Comparison of ENCODE assay signal across 29 cellular contexts in genomic region chr10:44262551-44263251, GRCh38.
"Had no signal": no experiment of that assay in that cellular context is flagged by ENCODE, and none has a peak within 500 bp of the region (broad histone marks: within the 10 kb centered on the region; RNA-seq: fewer than 3 reads in every experiment).

No MANE protein-coding gene starts in this region.

- H3K4me1 Mint-ChIP-seq: activated CD4-positive, alpha-beta T cell treated with anti-CD3 and anti-CD28 coated beads, Interleukin-2, amount 10 ng/mL, durations not matched to agents 7 days and 5 days; activated naive CD8-positive, alpha-beta T cell treated with anti-CD3 and anti-CD28 coated beads for 36 hours had no signal

- H3K9ac ChIP-seq: parathyroid adenoma had no signal

- H3K36me3 ChIP-seq: adrenal gland, esophagus squamous epithelium, left ventricle myocardium inferior had no signal

- H3K4me3 ChIP-seq: adrenal gland, body of pancreas, esophagus squamous epithelium, left ventricle myocardium inferior, lung, mucosa of descending colon, psoas muscle had no signal

- H3K4me1 ChIP-seq: adrenal gland, psoas muscle had no signal

- H3K27ac Mint-ChIP-seq: activated CD4-positive, alpha-beta T cell treated with anti-CD3 and anti-CD28 coated beads, Interleukin-2, amount 10 ng/mL, durations not matched to agents 7 days and 5 days; activated CD8-positive, alpha-beta memory T cell treated with anti-CD3 and anti-CD28 coated beads, Interleukin-2, amount 10 ng/mL, durations not matched to agents 7 days and 5 days; activated CD8-positive, alpha-beta T cell treated with anti-CD3 and anti-CD28 coated beads, Interleukin-2, amount 10 ng/mL, durations not matched to agents 7 days and 5 days; activated naive CD4-positive, alpha-beta T cell treated with anti-CD3 and anti-CD28 coated beads for 36 hours; activated naive CD8-positive, alpha-beta T cell treated with anti-CD3 and anti-CD28 coated beads for 36 hours; T-helper 1 cell treated with Interleukin-12 subunit alpha and Interleukin-12 subunit beta and Interleukin-4 antibody, amounts not matched to agents 30 μg/mL and 1 μg/mL, for 36 hours; type B pancreatic cell had no signal

- H3K27ac ChIP-seq: adrenal gland, body of pancreas, esophagus squamous epithelium, parathyroid adenoma, psoas muscle, VCaP had no signal

- H3K9me3 ChIP-seq: adrenal gland, body of pancreas, mucosa of descending colon, psoas muscle had no signal

- ATAC-seq: activated CD8-positive, alpha-beta memory T cell treated with anti-CD3 and anti-CD28 coated beads, Interleukin-2, amount 10 ng/mL, durations not matched to agents 7 days and 5 days; activated CD8-positive, alpha-beta T cell treated with anti-CD3 and anti-CD28 coated beads, Interleukin-2, amount 10 ng/mL, durations not matched to agents 7 days and 5 days had no signal

- H3K27me3 Mint-ChIP-seq: activated CD4-positive, alpha-beta T cell treated with anti-CD3 and anti-CD28 coated beads, Interleukin-2, amount 10 ng/mL, durations not matched to agents 7 days and 5 days; activated CD8-positive, alpha-beta memory T cell treated with anti-CD3 and anti-CD28 coated beads, Interleukin-2, amount 10 ng/mL, durations not matched to agents 7 days and 5 days; type B pancreatic cell had no signal

- H3K4me3 Mint-ChIP-seq: activated CD4-positive, alpha-beta T cell treated with anti-CD3 and anti-CD28 coated beads, Interleukin-2, amount 10 ng/mL, durations not matched to agents 7 days and 5 days; activated CD8-positive, alpha-beta memory T cell treated with anti-CD3 and anti-CD28 coated beads, Interleukin-2, amount 10 ng/mL, durations not matched to agents 7 days and 5 days; activated CD8-positive, alpha-beta T cell treated with anti-CD3 and anti-CD28 coated beads, Interleukin-2, amount 10 ng/mL, durations not matched to agents 7 days and 5 days; activated naive CD4-positive, alpha-beta T cell treated with anti-CD3 and anti-CD28 coated beads for 36 hours; activated naive CD8-positive, alpha-beta T cell treated with anti-CD3 and anti-CD28 coated beads for 36 hours; T-helper 1 cell treated with Interleukin-12 subunit alpha and Interleukin-12 subunit beta and Interleukin-4 antibody, amounts not matched to agents 30 μg/mL and 1 μg/mL, for 36 hours; type B pancreatic cell had no signal

- H3K36me3 Mint-ChIP-seq: activated CD8-positive, alpha-beta memory T cell treated with anti-CD3 and anti-CD28 coated beads, Interleukin-2, amount 10 ng/mL, durations not matched to agents 7 days and 5 days had no signal

- H3K27me3 ChIP-seq: adrenal gland, body of pancreas, esophagus squamous epithelium had no signal

- FAIRE-seq: colon, frontal cortex, islet of Langerhans, TTC549 had no signal

- H2AFZ ChIP-seq: parathyroid adenoma had no signal

- DNase-seq: activated CD4-positive, alpha-beta T cell treated with anti-CD3 and anti-CD28 coated beads, Interleukin-2, amount 10 ng/mL, durations not matched to agents 7 days and 5 days; activated CD4-positive, CD25-positive, alpha-beta regulatory T cell treated with anti-CD3 and anti-CD28 coated beads, Interleukin-2, amount 50 U/mL, for 72 hours; activated CD8-positive, alpha-beta memory T cell treated with anti-CD3 and anti-CD28 coated beads, Interleukin-2, amount 10 ng/mL, durations not matched to agents 7 days and 5 days; activated CD8-positive, alpha-beta T cell treated with anti-CD3 and anti-CD28 coated beads, Interleukin-2, amount 10 ng/mL, durations not matched to agents 7 days and 5 days; activated effector memory CD4-positive, alpha-beta T cell treated with Interleukin-2 at 50 U/mL for 16 hours; activated naive CD4-positive, alpha-beta T cell treated with anti-CD3 and anti-CD28 coated beads for 36 hours; activated naive CD8-positive, alpha-beta T cell treated with anti-CD3 and anti-CD28 coated beads for 36 hours; body of pancreas; dermis blood vessel endothelial cell; effector CD4-positive, alpha-beta T cell; esophagus squamous epithelium; left ventricle myocardium inferior; psoas muscle; stimulated activated CD4-positive, alpha-beta T cell treated with anti-CD3 and anti-CD28 coated beads, Interleukin-15, amount 100 ng/mL, for 24 hours; stimulated activated CD4-positive, alpha-beta T cell treated with anti-CD3 and anti-CD28 coated beads, Interleukin-2, amount 100 ng/mL, for 24 hours; stimulated activated naive CD4-positive, alpha-beta T cell treated with Interleukin-2 at 50 U/mL for 16 hours; SW 1271; T-helper 9 cell had no signal

- H3K79me2 ChIP-seq: parathyroid adenoma had no signal
